Comparison of ENCODE assay signal across 12 cellular contexts in genomic region chr6:79525272-79526100, GRCh38. TPM values are rescaled to one million over a fixed set of nuclear protein-coding genes. Genes with fewer than 3 reads are reported as not detected.
DNase-seq lines count a peak whose midpoint lies in the region; ATAC-seq, FAIRE-seq and TF ChIP-seq lines count a peak whose summit lies in the region.
"Had no signal": no experiment of that assay in that cellular context is flagged by ENCODE, and none has a peak within 500 bp of the region (broad histone marks: within the 10 kb centered on the region; RNA-seq: fewer than 3 reads in every experiment).

No MANE protein-coding gene starts in this region.

- H3K36me3 ChIP-seq in GM23338 (ENCODE audit: insufficient read depth) (no peaks in the 10 kb centered on the region), astrocyte (ENCODE audit: insufficient read depth, low read length) (no peaks in the 10 kb centered on the region), left ventricle myocardium inferior (no peaks in the 10 kb centered on the region)
- H3K36me3 ChIP-seq: BLaER1 treated with 17β-estradiol and CSF1 and Interleukin-3, amounts not matched to agents 10 nM and 100 nM had no signal

- peak overlapping the region; percentile 69 for H3K27ac Mint-ChIP-seq in GM23338
- peak overlapping the region; percentile 93 for H3K27ac Mint-ChIP-seq in astrocyte (ENCODE audit: unreplicated experiment)
- H3K27ac Mint-ChIP-seq in progenitor cell of endocrine pancreas: peak overlapping the region; percentile 94

- H3K9ac ChIP-seq in astrocyte (ENCODE audit: low read length): peak overlapping the region; percentile 59
- H3K9ac ChIP-seq: BLaER1 treated with 17β-estradiol and CSF1 and Interleukin-3, amounts not matched to agents 10 nM and 100 nM had no signal

- no peak for FAIRE-seq in astrocyte (lab: Jason Lieb, UNC)

- no peak overlapping the region for H2AFZ ChIP-seq in GM23338
- H2AFZ ChIP-seq in astrocyte (ENCODE audit: low read depth, low read length): no peak overlapping the region

- H3K4me3 ChIP-seq in GM23338 (no peak overlapping the region), astrocyte (ENCODE audit: insufficient read depth, low read depth, low read length) (no peak overlapping the region), left ventricle myocardium inferior (no peak overlapping the region)
- H3K4me3 ChIP-seq: BLaER1 treated with 17β-estradiol and CSF1 and Interleukin-3, amounts not matched to agents 10 nM and 100 nM had no signal

- H3K27me3 Mint-ChIP-seq in GM23338 (ENCODE audit: insufficient read depth, low read depth, poor library complexity): no peaks in the 10 kb centered on the region
- no peaks in the 10 kb centered on the region for H3K27me3 Mint-ChIP-seq in astrocyte (ENCODE audit: low read depth, unreplicated experiment)
- no peaks in the 10 kb centered on the region for H3K27me3 Mint-ChIP-seq in progenitor cell of endocrine pancreas

- TF ChIP-seq CTCF in GM23338 (conservative IDR thresholded peaks at IDR 0.05; ENCODE audit: low read depth in 2 of 2): no peak
- no peak for TF ChIP-seq CTCF in astrocyte (IDR thresholded peaks at IDR 0.05; ENCODE audit: insufficient read depth, low read depth, low read length)
- TF ChIP-seq CTCF in left ventricle myocardium inferior (IDR thresholded peaks at IDR 0.05; ENCODE audit: borderline replicate concordance): no peak
- TF ChIP-seq CTCF in progenitor cell of endocrine pancreas (IDR thresholded peaks at IDR 0.05; ENCODE audit: unreplicated experiment): no peak

- no peaks in the 10 kb centered on the region for H3F3A ChIP-seq in GM23338 (replicated peaks; ENCODE audit: low read depth)

- no peaks in the 10 kb centered on the region for H3K27me3 ChIP-seq in GM23338 (ENCODE audit: insufficient read depth)
- no peaks in the 10 kb centered on the region for H3K27me3 ChIP-seq in astrocyte (ENCODE audit: insufficient read depth, low read length)
- H3K27me3 ChIP-seq in left ventricle myocardium inferior (ENCODE audit: low read depth): no peaks in the 10 kb centered on the region
- H3K27me3 ChIP-seq: BLaER1 treated with 17β-estradiol and CSF1 and Interleukin-3, amounts not matched to agents 10 nM and 100 nM had no signal

- no peaks in the 10 kb centered on the region for H3K9me3 ChIP-seq in astrocyte (ENCODE audit: insufficient read depth, low read depth, low read length)
- no peaks in the 10 kb centered on the region for H3K9me3 ChIP-seq in left ventricle myocardium inferior (replicated peaks)
- H3K9me3 ChIP-seq: BLaER1 treated with 17β-estradiol and CSF1 and Interleukin-3, amounts not matched to agents 10 nM and 100 nM had no signal

- H3K4me1 Mint-ChIP-seq in GM23338 (peaks cover 21% of the 10 kb centered on the region), astrocyte (ENCODE audit: low read depth, unreplicated experiment) (peaks cover 11% of the 10 kb centered on the region), progenitor cell of endocrine pancreas (ENCODE audit: low read depth) (peaks cover 21% of the 10 kb centered on the region)

- H3K9me3 Mint-ChIP-seq in GM23338 (no peaks in the 10 kb centered on the region), astrocyte (ENCODE audit: unreplicated experiment) (no peaks in the 10 kb centered on the region), progenitor cell of endocrine pancreas (ENCODE audit: low read depth) (peaks cover 12% of the 10 kb centered on the region)

- intact Hi-C loops in left ventricle myocardium inferior (cut with micrococcal nuclease): no loop called here

- no peaks in the 10 kb centered on the region for H3K9me2 ChIP-seq in GM23338 (ENCODE audit: insufficient read depth)

- no peaks in the 10 kb centered on the region for H4K20me1 ChIP-seq in GM23338 (replicated peaks; ENCODE audit: insufficient read depth)
- no peaks in the 10 kb centered on the region for H4K20me1 ChIP-seq in astrocyte (ENCODE audit: insufficient read depth, low read length)
- H4K20me1 ChIP-seq: BLaER1 treated with 17β-estradiol and CSF1 and Interleukin-3, amounts not matched to agents 10 nM and 100 nM had no signal

- H3K4me3 Mint-ChIP-seq in GM23338: no peak overlapping the region
- H3K4me3 Mint-ChIP-seq in astrocyte (ENCODE audit: unreplicated experiment): no peak overlapping the region
- no peak overlapping the region for H3K4me3 Mint-ChIP-seq in progenitor cell of endocrine pancreas (ENCODE audit: low read depth)

- H3K36me3 Mint-ChIP-seq in GM23338 (ENCODE audit: low read depth) (no peaks in the 10 kb centered on the region), astrocyte (ENCODE audit: low read depth, unreplicated experiment) (no peaks in the 10 kb centered on the region), progenitor cell of endocrine pancreas (ENCODE audit: insufficient read depth) (peaks cover 22% of the 10 kb centered on the region)

- H3K27ac ChIP-seq in GM23338 (ENCODE audit: low read depth) (peak overlapping the region; percentile 17), astrocyte (ENCODE audit: low read depth, low read length) (peak overlapping the region; percentile 80), left ventricle myocardium inferior (replicated peaks) (peak overlapping the region; percentile 29)
- H3K27ac ChIP-seq: BLaER1 treated with 17β-estradiol and CSF1 and Interleukin-3, amounts not matched to agents 10 nM and 100 nM had no signal

- ATAC-seq in GM23338 (peak; percentile 92), GM18868 (IDR thresholded peaks at IDR 0.05; ENCODE audit: unreplicated experiment) (no peak), GM19395 (IDR thresholded peaks at IDR 0.05; ENCODE audit: unreplicated experiment) (no peak)

- H3K4me1 ChIP-seq in GM23338 (ENCODE audit: insufficient read depth) (peaks cover 27% of the 10 kb centered on the region), astrocyte (ENCODE audit: insufficient read depth, low read length) (peaks cover 6% of the 10 kb centered on the region), left ventricle myocardium inferior (peaks cover 12% of the 10 kb centered on the region)
- H3K4me1 ChIP-seq: BLaER1 treated with 17β-estradiol and CSF1 and Interleukin-3, amounts not matched to agents 10 nM and 100 nM had no signal

- H3K79me2 ChIP-seq in GM23338 (replicated peaks; ENCODE audit: insufficient read depth) (peaks cover 5% of the 10 kb centered on the region; the same call in 1 of the 2 replicates), astrocyte (ENCODE audit: insufficient read depth, low read length) (peaks cover 12% of the 10 kb centered on the region)

- DNase-seq in GM23338 (ENCODE audit: low spot score): peak; percentile 49
- peak; percentile 92 for DNase-seq in astrocyte (ENCODE audit: low read depth)
- no peak for DNase-seq in left ventricle myocardium inferior
- no peak for DNase-seq in progenitor cell of endocrine pancreas (ENCODE audit: low spot score, unreplicated experiment)
- no peak for DNase-seq in NCI-H748 (lab: John Stamatoyannopoulos, UW; ENCODE audit: unreplicated experiment)
- no peak for DNase-seq in stimulated activated CD4-positive, alpha-beta T cell treated with anti-CD3 and anti-CD28 coated beads, Interleukin-4, amount 100 ng/mL, for 4 hours
- DNase-seq: activated CD4-positive, CD25-positive, alpha-beta regulatory T cell; activated effector memory CD4-positive, alpha-beta T cell treated with Interleukin-2 at 50 U/mL for 16 hours; effector CD4-positive, alpha-beta T cell had no signal

- H3K4me2 ChIP-seq in GM23338: peak overlapping the region; percentile 39; the same call in 1 of the 2 replicates
- peak overlapping the region; percentile 63 for H3K4me2 ChIP-seq in astrocyte (ENCODE audit: low read length)
- H3K4me2 ChIP-seq: BLaER1 treated with 17β-estradiol and CSF1 and Interleukin-3, amounts not matched to agents 10 nM and 100 nM had no signal

TF ChIP-seq in GM23338, 12 proteins besides CTCF, POLR2A, EP300 and RAD21 (continues in another document):
- TF ChIP-seq CREB1 (CRISPR knock-in tag; IDR thresholded peaks at IDR 0.05; ENCODE audit: low read depth): no peak
- no peak for TF ChIP-seq EZH2phosphoT487 (IDR thresholded peaks at IDR 0.05; ENCODE audit: unreplicated experiment)

RNA-seq across cellular contexts. Expression of gene LCA5, which starts 11.7 kb away (rescaled TPM):
- total RNA-seq in GM23338 (2014; rRNA removed; shearing (Covaris generic)): 3.3 and 4.2 TPM in 2 replicates
- polyA plus RNA-seq in GM23338 (2016; fragmentation: Nextera tagmentation; extraction: Ambion mirVana): 4.2 and 4.3 TPM in 2 replicates
- 5.8 and 6.2 TPM in 2 replicates for total RNA-seq in astrocyte
- total RNA-seq in left ventricle myocardium inferior: 1.8 TPM
- total RNA-seq in progenitor cell of endocrine pancreas: 8.9 and 9.9 TPM in 2 replicates

Comparison
In these comparisons a context has a peak if more than half of its experiments do, and no peak if none do; other contexts are left out.
1. DNase-seq: peak in GM23338 (single experiment) and astrocyte (single experiment); none in left ventricle myocardium inferior (single experiment), progenitor cell of endocrine pancreas (single experiment), NCI-H748 (single experiment) and stimulated activated CD4-positive, alpha-beta T cell treated with anti-CD3 and anti-CD28 coated beads, Interleukin-4, amount 100 ng/mL, for 4 hours (0 of 2).
2. H3K27ac ChIP-seq: peak in every context shown above with its lines; median percentile 80 in astrocyte; 29 in left ventricle myocardium inferior; 17 in GM23338.
3. Peak in every context shown above with its lines, with median percentiles within 50 percentile points of each other: H3K27ac Mint-ChIP-seq.